In genomic region chr2:236353594-236353942, GRCh38 we compare ENCODE assay signal across 26 cellular contexts.
"Had no signal": no experiment of that assay in that cellular context is flagged by ENCODE, and none has a peak within 500 bp of the region (broad histone marks: within the 10 kb centered on the region; RNA-seq: fewer than 3 reads in every experiment).

No MANE protein-coding gene starts in this region.

- ATAC-seq: activated CD4-positive, CD25-positive, alpha-beta regulatory T cell treated with anti-CD3 and anti-CD28 coated beads, Interleukin-2, amount 50 U/mL, for 24 hours; activated CD8-positive, alpha-beta T cell treated with anti-CD3 and anti-CD28 coated beads, Interleukin-2, amount 10 ng/mL, durations not matched to agents 7 days and 5 days; activated T-cell treated with anti-CD3 and anti-CD28 coated beads, Interleukin-2, amount 50 U/mL, for 4 hours; activated T-helper 17 cell treated with anti-CD3 and anti-CD28 coated beads, Interleukin-2, amount 50 U/mL, for 72 hours; foreskin keratinocyte; gastrocnemius medialis had no signal

- H3K9me3 ChIP-seq: esophagus muscularis mucosa, gastrocnemius medialis, heart left ventricle had no signal

- H3K36me3 ChIP-seq: brain microvascular endothelial cell, esophagus muscularis mucosa, gastrocnemius medialis, heart left ventricle, WERI-Rb-1 had no signal

- H3K4me3 Mint-ChIP-seq: activated B cell treated with CpG ODN at 0.5 μM for 24 hours; activated CD4-positive, alpha-beta memory T cell treated with anti-CD3 and anti-CD28 coated beads for 36 hours; activated CD8-positive, alpha-beta T cell treated with anti-CD3 and anti-CD28 coated beads, Interleukin-2, amount 10 ng/mL, durations not matched to agents 7 days and 5 days; activated naive CD8-positive, alpha-beta T cell; activated T-cell treated with anti-CD3 and anti-CD28 coated beads, Interleukin-2, amount 50 U/mL, for 4 hours; activated T-helper 17 cell treated with anti-CD3 and anti-CD28 coated beads, Interleukin-2, amount 50 U/mL, for 72 hours; central memory CD8-positive, alpha-beta T cell; dendritic cell treated with granulocyte-macrophage colony-stimulating factor and Interleukin-4, amounts not matched to agents 40 ng/mL and 50 ng/mL, for 4 days; effector memory CD8-positive, alpha-beta T cell; T-helper 17 cell; T-helper 2 cell treated with Interferon-gamma antibody and Interleukin-4, amounts not matched to agents 5 μg/mL and 100 μg/mL, for 36 hours had no signal

- H3K27me3 Mint-ChIP-seq: activated CD4-positive, alpha-beta memory T cell treated with anti-CD3 and anti-CD28 coated beads for 36 hours had no signal

- H3K27ac ChIP-seq: brain microvascular endothelial cell, coronary artery, esophagus muscularis mucosa, foreskin keratinocyte, gastrocnemius medialis, heart left ventricle, WERI-Rb-1 had no signal

- H3K9me3 Mint-ChIP-seq: activated B cell treated with CpG ODN at 0.5 μM for 24 hours; activated CD4-positive, alpha-beta memory T cell treated with anti-CD3 and anti-CD28 coated beads for 36 hours; activated T-cell treated with anti-CD3 and anti-CD28 coated beads, Interleukin-2, amount 50 U/mL, for 4 hours; activated T-helper 17 cell treated with anti-CD3 and anti-CD28 coated beads, Interleukin-2, amount 50 U/mL, for 72 hours; central memory CD8-positive, alpha-beta T cell; dendritic cell treated with granulocyte-macrophage colony-stimulating factor and Interleukin-4, amounts not matched to agents 40 ng/mL and 50 ng/mL, for 4 days; effector memory CD8-positive, alpha-beta T cell; T-helper 2 cell treated with Interferon-gamma antibody and Interleukin-4, amounts not matched to agents 5 μg/mL and 100 μg/mL, for 36 hours had no signal

- H3K4me3 ChIP-seq: coronary artery, esophagus muscularis mucosa, gastrocnemius medialis, heart left ventricle had no signal

- H3K27ac Mint-ChIP-seq: activated B cell treated with CpG ODN at 0.5 μM for 24 hours; activated CD4-positive, alpha-beta memory T cell treated with anti-CD3 and anti-CD28 coated beads for 36 hours; activated naive CD8-positive, alpha-beta T cell; activated T-helper 17 cell treated with anti-CD3 and anti-CD28 coated beads, Interleukin-2, amount 50 U/mL, for 72 hours; dendritic cell treated with granulocyte-macrophage colony-stimulating factor and Interleukin-4, amounts not matched to agents 40 ng/mL and 50 ng/mL, for 4 days; T-helper 17 cell; T-helper 2 cell treated with Interferon-gamma antibody and Interleukin-4, amounts not matched to agents 5 μg/mL and 100 μg/mL, for 36 hours had no signal

- H3K27me3 ChIP-seq: brain microvascular endothelial cell, esophagus muscularis mucosa, foreskin keratinocyte, gastrocnemius medialis, heart left ventricle had no signal

- H3K4me1 ChIP-seq: esophagus muscularis mucosa, foreskin keratinocyte, gastrocnemius medialis, heart left ventricle had no signal

- DNase-seq: activated B cell treated with CpG ODN at 0.5 μM for 24 hours; activated effector memory CD4-positive, alpha-beta T cell treated with Interleukin-2 at 50 U/mL for 16 hours; activated gamma-delta T cell treated with Interleukin-2 at 50 U/mL for 16 hours; activated naive CD4-positive, alpha-beta T cell treated with anti-CD3 and anti-CD28 coated beads, Interleukin-2, amount 50 U/mL, for 16 hours; activated T-cell treated with anti-CD3 and anti-CD28 coated beads, Interleukin-2, amount 50 U/mL, for 4 hours; amniotic stem cell; effector CD4-positive, alpha-beta T cell; gastrocnemius medialis; glutamatergic neuron; heart left ventricle; T-helper 17 cell; T1000; WERI-Rb-1 had no signal

- H3K36me3 Mint-ChIP-seq: activated CD4-positive, alpha-beta memory T cell treated with anti-CD3 and anti-CD28 coated beads for 36 hours; activated naive CD8-positive, alpha-beta T cell had no signal
